1 cellular context compared by ENCODE assay signal in genomic region chr1:219385786-219386427, GRCh38.
TF ChIP-seq lines count a peak whose summit lies in the region.

No MANE protein-coding gene starts in this region.

TF ChIP-seq in WTC11, 78 proteins besides CTCF, POLR2A, EP300 and RAD21 (continued from another document):
- TF ChIP-seq, protein P1, sequence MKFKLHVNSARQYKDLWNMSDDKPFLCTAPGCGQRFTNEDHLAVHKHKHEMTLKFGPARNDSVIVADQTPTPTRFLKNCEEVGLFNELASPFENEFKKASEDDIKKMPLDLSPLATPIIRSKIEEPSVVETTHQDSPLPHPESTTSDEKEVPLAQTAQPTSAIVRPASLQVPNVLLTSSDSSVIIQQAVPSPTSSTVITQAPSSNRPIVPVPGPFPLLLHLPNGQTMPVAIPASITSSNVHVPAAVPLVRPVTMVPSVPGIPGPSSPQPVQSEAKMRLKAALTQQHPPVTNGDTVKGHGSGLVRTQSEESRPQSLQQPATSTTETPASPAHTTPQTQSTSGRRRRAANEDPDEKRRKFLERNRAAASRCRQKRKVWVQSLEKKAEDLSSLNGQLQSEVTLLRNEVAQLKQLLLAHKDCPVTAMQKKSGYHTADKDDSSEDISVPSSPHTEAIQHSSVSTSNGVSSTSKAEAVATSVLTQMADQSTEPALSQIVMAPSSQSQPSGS (CRISPR knock-in tag; IDR thresholded peaks at IDR 0.05; ENCODE audit: borderline replicate concordance, low read depth), result no peak
- TF ChIP-seq CREB1 (CRISPR knock-in tag; IDR thresholded peaks at IDR 0.05) (no peak), SMAD4 (CRISPR knock-in tag; IDR thresholded peaks at IDR 0.05) (no peak), SOX15 (CRISPR knock-in tag; IDR thresholded peaks at IDR 0.05) (no peak), ZNF396 (CRISPR knock-in tag; IDR thresholded peaks at IDR 0.05; ENCODE audit: borderline replicate concordance) (no peak), MYBL2 (CRISPR knock-in tag; IDR thresholded peaks at IDR 0.05) (no peak), TEAD4 (CRISPR knock-in tag; IDR thresholded peaks at IDR 0.05) (no peak), ZNF232 (CRISPR knock-in tag; IDR thresholded peaks at IDR 0.05) (no peak)
- TF ChIP-seq, protein P2, sequence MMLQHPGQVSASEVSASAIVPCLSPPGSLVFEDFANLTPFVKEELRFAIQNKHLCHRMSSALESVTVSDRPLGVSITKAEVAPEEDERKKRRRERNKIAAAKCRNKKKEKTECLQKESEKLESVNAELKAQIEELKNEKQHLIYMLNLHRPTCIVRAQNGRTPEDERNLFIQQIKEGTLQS (CRISPR knock-in tag; conservative IDR thresholded peaks at IDR 0.05), result no peak
